Comparison of ENCODE assay signal across 10 cellular contexts in the genomic region with DNA sequence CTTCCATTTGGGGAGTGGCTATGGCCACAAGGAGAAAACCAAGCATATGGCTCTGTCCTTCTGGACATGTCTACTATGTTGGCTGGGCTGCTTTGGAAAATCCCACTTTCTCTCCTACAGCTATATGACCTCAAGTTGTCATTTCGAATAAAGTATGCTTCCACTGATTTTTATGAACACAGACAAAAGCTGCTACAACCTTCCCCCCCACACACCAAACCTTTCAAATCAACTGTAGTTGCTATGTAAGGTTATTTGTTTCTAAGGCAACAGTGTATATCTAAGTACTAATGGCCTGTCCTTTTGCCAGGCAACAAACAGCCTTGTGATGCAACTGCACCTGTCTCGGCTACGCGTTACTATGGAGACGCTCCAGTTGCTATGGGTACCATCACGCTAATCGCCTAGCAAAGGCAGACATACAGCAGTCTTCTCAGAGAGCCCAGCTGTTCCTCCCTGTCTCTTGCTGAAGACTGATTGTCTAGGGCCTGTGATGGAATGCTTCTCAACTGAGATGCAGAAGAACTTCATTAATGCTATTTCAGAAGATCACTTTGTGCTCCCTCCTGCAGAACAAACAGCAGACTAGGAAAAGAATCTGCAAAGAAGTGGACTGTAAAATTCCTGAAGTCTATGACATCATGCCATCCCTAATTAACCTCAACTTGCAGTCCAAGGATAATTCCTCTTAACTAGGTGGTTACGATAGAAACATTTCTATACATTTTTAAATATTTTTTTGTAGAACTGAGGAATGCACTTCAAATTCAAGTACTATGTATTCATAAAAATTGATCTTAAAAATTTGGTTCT.
DNase-seq lines count a peak whose midpoint lies in the region; TF ChIP-seq lines count a peak whose summit lies in the region.
"Had no signal": no experiment of that assay in that cellular context is flagged by ENCODE, and none has a peak within 500 bp of the region (broad histone marks: within the 10 kb centered on the region; RNA-seq: fewer than 3 reads in every experiment).

No MANE protein-coding gene starts in this region.

- no peak overlapping the region for H3K4me3 Mint-ChIP-seq in mesothelial cell of epicardium
- H3K4me3 Mint-ChIP-seq: activated naive CD8-positive, alpha-beta T cell treated with anti-CD3 and anti-CD28 coated beads for 36 hours had no signal

- dilution Hi-C loops in mammary epithelial cell (cut with HindIII; ENCODE audit: low sequenced_read_pairs) = loop anchor here (5.0 kb wide), 1 partner anchor 42 kb away; no protein-coding TSS in a partner anchor

- H3K4me1 Mint-ChIP-seq in mesothelial cell of epicardium = peaks cover 42% of the 10 kb centered on the region

- H3K79me2 ChIP-seq in mammary epithelial cell (ENCODE audit: insufficient read depth, low read length) = no peaks in the 10 kb centered on the region

- H3K9ac ChIP-seq in mammary epithelial cell (ENCODE audit: insufficient read depth, low read length) = no peak overlapping the region

- peak overlapping the region; percentile 26 for H3K27ac Mint-ChIP-seq in mesothelial cell of epicardium

- TF ChIP-seq CTCF in astrocyte of the spinal cord (IDR thresholded peaks at IDR 0.05; ENCODE audit: low read depth, low read length) (no peak), mesothelial cell of epicardium (IDR thresholded peaks at IDR 0.05; ENCODE audit: unreplicated experiment) (no peak), mammary epithelial cell (conservative IDR thresholded peaks at IDR 0.05 in 1 of 2, IDR thresholded peaks at IDR 0.05 in 1 of 2; ENCODE audit: extremely low read depth in 1 of 2, insufficient read depth in 1 of 2, low read depth in 1 of 2, low read length in 2 of 2) (no peak)

- H3K4me1 ChIP-seq in mammary epithelial cell (ENCODE audit: insufficient read depth, low read length) = no peaks in the 10 kb centered on the region

- H3K27me3 Mint-ChIP-seq in mesothelial cell of epicardium (ENCODE audit: low read depth) = no peaks in the 10 kb centered on the region
- H3K27me3 Mint-ChIP-seq: activated naive CD8-positive, alpha-beta T cell treated with anti-CD3 and anti-CD28 coated beads for 36 hours had no signal

- peaks cover 13% of the 10 kb centered on the region for H3K9me3 Mint-ChIP-seq in mesothelial cell of epicardium
- H3K9me3 Mint-ChIP-seq: activated naive CD8-positive, alpha-beta T cell treated with anti-CD3 and anti-CD28 coated beads for 36 hours had no signal

- H3K9me3 ChIP-seq in mammary epithelial cell (replicated peaks; ENCODE audit: insufficient read depth, low read length) (no peaks in the 10 kb centered on the region), MG63 (no peaks in the 10 kb centered on the region)
- H3K9me3 ChIP-seq: ovary had no signal

- H2AFZ ChIP-seq in mammary epithelial cell (ENCODE audit: low read depth, low read length) = no peak overlapping the region

- no peak overlapping the region for H3K4me2 ChIP-seq in mammary epithelial cell (ENCODE audit: insufficient read depth, low read depth, low read length)

- H3K4me3 ChIP-seq in astrocyte of the spinal cord (ENCODE audit: low read depth, low read length) (no peak overlapping the region), mammary epithelial cell (replicated peaks in 1 of 3; ENCODE audit: insufficient read depth in 1 of 3, low read depth in 2 of 3, low read length in 3 of 3) (no peak overlapping the region), MG63 (no peak overlapping the region)
- H3K4me3 ChIP-seq: ovary had no signal

- no peaks in the 10 kb centered on the region for H4K20me1 ChIP-seq in mammary epithelial cell (ENCODE audit: insufficient read depth, low read length)

- no peak overlapping the region for H3K27ac ChIP-seq in mammary epithelial cell (ENCODE audit: insufficient read depth, low read depth, low read length)
- H3K27ac ChIP-seq: ovary had no signal

- peaks cover 31% of the 10 kb centered on the region for H3K36me3 Mint-ChIP-seq in mesothelial cell of epicardium

- no TSS peak for BruUV-seq in mammary epithelial cell (replicated peaks; lab: Mats Ljungman, UMichigan)

- intact Hi-C loops in mammary epithelial cell (cut with micrococcal nuclease) = no loop called here

- CTCF ChIA-PET in mammary epithelial cell (lab: Charles Lee; ENCODE audit: low non-redundant PET) = no interaction called here

- no peaks in the 10 kb centered on the region for H3K27me3 ChIP-seq in mammary epithelial cell (ENCODE audit: insufficient read depth, low read length)
- no peaks in the 10 kb centered on the region for H3K27me3 ChIP-seq in MG63
- H3K27me3 ChIP-seq: ovary had no signal

- 95% methylated on average over 8 of the region's 8 CpGs for WGBS in mammary epithelial cell (ENCODE audit: low coverage, missing lambda C conversion rate)

- in situ Hi-C loops in Caki2 (cut with HindIII; ENCODE audit: low pct_unique_long_range_greater_than_20kb, low sequenced_read_pairs) (no loop called here), astrocyte of the spinal cord (cut with HindIII; ENCODE audit: low sequenced_read_pairs) (no loop called here), mammary epithelial cell (cut with MboI; ENCODE audit: low sequenced_read_pairs in 2 of 2) (no loop called here)

- H3K36me3 ChIP-seq in mammary epithelial cell (ENCODE audit: insufficient read depth, low read length) (no peaks in the 10 kb centered on the region), MG63 (no peaks in the 10 kb centered on the region)
- H3K36me3 ChIP-seq: ovary had no signal

- DNase-seq in Caki2 (ENCODE audit: low read depth) (peak; percentile 1), NCI-H187 treated with DMSO at 0.1 percent for 48 hours (lab: John Stamatoyannopoulos, UW) (peak; percentile 85), astrocyte of the spinal cord (ENCODE audit: low read depth, low spot score) (peak; percentile 65), mesothelial cell of epicardium (ENCODE audit: low spot score in 2 of 2, unreplicated experiment in 2 of 2) (no peak), AG08396 (ENCODE audit: low spot score) (no peak), mammary epithelial cell (no peak), MG63 (no peak), GDM1 (lab: John Stamatoyannopoulos, UW) (no peak)
- DNase-seq: activated naive CD8-positive, alpha-beta T cell treated with anti-CD3 and anti-CD28 coated beads for 36 hours had no signal

Comparison
In these comparisons a context has a peak if more than half of its experiments do, and no peak if none do; other contexts are left out.
1. DNase-seq: peak in Caki2 (single experiment), NCI-H187 treated with DMSO at 0.1 percent for 48 hours (single experiment) and astrocyte of the spinal cord (single experiment); none in mesothelial cell of epicardium (0 of 2), AG08396 (single experiment), mammary epithelial cell (single experiment), MG63 (single experiment) and GDM1 (single experiment).